ENCODE assay signal across 1 cellular context in genomic region chr6:35015996-35016395, GRCh38.
TF ChIP-seq lines count a peak whose summit lies in the region.

No MANE protein-coding gene starts in this region.

TF ChIP-seq in IMR-90, 13 proteins besides CTCF, POLR2A, EP300 and RAD21 (continued from another document):
- no peak for TF ChIP-seq USF2 (IDR thresholded peaks at IDR 0.05; ENCODE audit: low read depth, low read length)
